Comparison of ENCODE assay signal across 8 cellular contexts in genomic region chr9:109244179-109245132, GRCh38.
DNase-seq lines count a peak whose midpoint lies in the region; ATAC-seq and TF ChIP-seq lines count a peak whose summit lies in the region.

No MANE protein-coding gene starts in this region.

- peak; percentile 90 to 94 for TF ChIP-seq CTCF in left lung (IDR thresholded peaks at IDR 0.05)

- no peak overlapping the region for H3K27ac ChIP-seq in left lung

- H3K27me3 ChIP-seq in left lung, result peaks cover 0 to 28% of the 10 kb centered on the region in 2 donors

- no peaks in the 10 kb centered on the region for H3K4me1 ChIP-seq in left lung

- peak; percentile 40 for DNase-seq in SIG-M5 treated with dmso at 0.1 percent for 504 hours (lab: John Stamatoyannopoulos, UW; ENCODE audit: unreplicated experiment)
- no peak for DNase-seq in SIG-M5 (lab: John Stamatoyannopoulos, UW)
- DNase-seq in NCI-H2171 (lab: John Stamatoyannopoulos, UW), result peak; percentile 38
- DNase-seq in cerebellum (ENCODE audit: low spot score), result peak; percentile 52
- DNase-seq in left lung, result peak; percentile 58 to 84
- DNase-seq in stimulated activated CD4-positive, alpha-beta T cell treated with anti-CD3 and anti-CD28 coated beads, TNF-alpha, amount 100 ng/mL, for 24 hours (ENCODE audit: low read depth in 3 of 3), result peak; percentile 28 to 63 (median 31)

- H3K36me3 ChIP-seq in left lung, result no peaks in the 10 kb centered on the region

- no peak overlapping the region for H3K4me3 ChIP-seq in left lung

- no peaks in the 10 kb centered on the region for H3K9me3 ChIP-seq in left lung

- ATAC-seq in HG02970 (IDR thresholded peaks at IDR 0.05; ENCODE audit: low FRiP score, unreplicated experiment) (peak; percentile 79), left lung (peak; percentile 98)
- ATAC-seq in activated CD4-positive, CD25-positive, alpha-beta regulatory T cell treated with anti-CD3 and anti-CD28 coated beads, Interleukin-2, amount 50 U/mL, for 24 hours, result peak; percentile 48 to 56

- intact Hi-C loops in left lung (cut with DNase I), result no loop called here
